Comparison of ENCODE assay signal across 8 cellular contexts in genomic region chr17:40316571-40317344, GRCh38. TPM values are rescaled to one million over a fixed set of nuclear protein-coding genes. Genes with fewer than 3 reads are reported as not detected.
DNase-seq lines count a peak whose midpoint lies in the region; ATAC-seq and TF ChIP-seq lines count a peak whose summit lies in the region.

No MANE protein-coding gene starts in this region.

- H3K4me3 ChIP-seq in gastroesophageal sphincter, result peak overlapping the region in 1 of 2 donors; percentile 98
- peak overlapping the region; percentile 88 to 99 for H3K4me3 ChIP-seq in neutrophil (ENCODE audit: low read depth in 1 of 2, low read length in 1 of 2)

- ATAC-seq in T-helper 17 cell (no peak), gastroesophageal sphincter (peak; percentile 45), HG03196 (IDR thresholded peaks at IDR 0.05; ENCODE audit: unreplicated experiment) (no peak), HG03469 (IDR thresholded peaks at IDR 0.05; ENCODE audit: unreplicated experiment) (no peak)

- H3K9me3 ChIP-seq in T-helper 17 cell (ENCODE audit: control insufficient read depth, low read length, poor library complexity, severe bottlenecking) (no peaks in the 10 kb centered on the region), gastroesophageal sphincter (no peaks in the 10 kb centered on the region), neutrophil (no peaks in the 10 kb centered on the region)

- H3K27me3 ChIP-seq in gastroesophageal sphincter (no peaks in the 10 kb centered on the region), neutrophil (no peaks in the 10 kb centered on the region)

- H3K27ac ChIP-seq in gastroesophageal sphincter (peak overlapping the region; percentile 61 to 97 (median 91)), neutrophil (peak overlapping the region; percentile 98)

- 0 to 30% methylated on average over 2 to 4 of the region's 38 CpGs for WGBS in gastroesophageal sphincter (ENCODE audit: low coverage in 1 of 2), 2 donors

- H3K27ac Mint-ChIP-seq in T-helper 17 cell, result peak overlapping the region; percentile 86

- no peaks in the 10 kb centered on the region for H3K36me3 ChIP-seq in gastroesophageal sphincter
- peaks cover 4% of the 10 kb centered on the region for H3K36me3 ChIP-seq in neutrophil

- DNase-seq in activated CD8-positive, alpha-beta memory T cell treated with anti-CD3 and anti-CD28 coated beads for 24 hours, result peak; percentile 58
- DNase-seq in activated CD8-positive, alpha-beta memory T cell treated with anti-CD3 and anti-CD28 coated beads, Interleukin-2, amount 50 U/mL, for 4 hours, result no peak
- no peak for DNase-seq in T-helper 17 cell
- no peak for DNase-seq in LoVo (ENCODE audit: low spot score)

- H3K4me1 Mint-ChIP-seq in T-helper 17 cell, result peaks cover 59% of the 10 kb centered on the region

- H3K4me1 ChIP-seq in gastroesophageal sphincter, result peaks cover 8 to 95% (median 73%) of the 10 kb centered on the region in 3 donors
- peaks cover 86 to 91% of the 10 kb centered on the region in 2 experiments for H3K4me1 ChIP-seq in neutrophil (ENCODE audit: control insufficient read depth in 1 of 2, insufficient read depth in 1 of 2, low read depth in 1 of 2, low read length in 1 of 2)

- peak overlapping the region; percentile 96 for H3K4me3 Mint-ChIP-seq in T-helper 17 cell

- TF ChIP-seq POLR2A in gastroesophageal sphincter (IDR thresholded peaks at IDR 0.05), result no peak

- H3K27me3 Mint-ChIP-seq in T-helper 17 cell, result no peaks in the 10 kb centered on the region

- TF ChIP-seq EP300 in gastroesophageal sphincter (IDR thresholded peaks at IDR 0.05), result no peak

- TF ChIP-seq CTCF in gastroesophageal sphincter (IDR thresholded peaks at IDR 0.05) (peak in 2 of 4 experiments; percentile 11 to 18), neutrophil (IDR thresholded peaks at IDR 0.05) (no peak)

- peaks cover 8% of the 10 kb centered on the region for H3K36me3 Mint-ChIP-seq in T-helper 17 cell (ENCODE audit: low read depth)

RNA-seq across cellular contexts. Expression of gene RARA, which starts 7.8 kb away (rescaled TPM):
- total RNA-seq in T-helper 17 cell (100 to 1,000 TPM in 1 of 2 donors, 10 to 100 TPM in 1; 97.0 to 106 TPM), gastroesophageal sphincter (10 to 100 TPM; 18.5 to 41.8 (median 28.5) TPM)

RNA-seq across cellular contexts. Expression of gene CDC6, which starts 29.1 kb away (rescaled TPM):
- total RNA-seq in T-helper 17 cell (1 to 10 TPM; 1.2 to 2.7 TPM), gastroesophageal sphincter (1 to 10 TPM in 2 of 4 donors, under 1 TPM in 1, not detected in 1; 0.54 to 2.2 (median 1.2) TPM)

RNA-seq across cellular contexts. Expression of gene GJD3, which starts 47.8 kb away (rescaled TPM):
- total RNA-seq in T-helper 17 cell (not detected), gastroesophageal sphincter (1 to 10 TPM in 1 of 4 donors, not detected in 3; 2.5 TPM)
